ENCODE assay signal across 9 cellular contexts in the genomic region with DNA sequence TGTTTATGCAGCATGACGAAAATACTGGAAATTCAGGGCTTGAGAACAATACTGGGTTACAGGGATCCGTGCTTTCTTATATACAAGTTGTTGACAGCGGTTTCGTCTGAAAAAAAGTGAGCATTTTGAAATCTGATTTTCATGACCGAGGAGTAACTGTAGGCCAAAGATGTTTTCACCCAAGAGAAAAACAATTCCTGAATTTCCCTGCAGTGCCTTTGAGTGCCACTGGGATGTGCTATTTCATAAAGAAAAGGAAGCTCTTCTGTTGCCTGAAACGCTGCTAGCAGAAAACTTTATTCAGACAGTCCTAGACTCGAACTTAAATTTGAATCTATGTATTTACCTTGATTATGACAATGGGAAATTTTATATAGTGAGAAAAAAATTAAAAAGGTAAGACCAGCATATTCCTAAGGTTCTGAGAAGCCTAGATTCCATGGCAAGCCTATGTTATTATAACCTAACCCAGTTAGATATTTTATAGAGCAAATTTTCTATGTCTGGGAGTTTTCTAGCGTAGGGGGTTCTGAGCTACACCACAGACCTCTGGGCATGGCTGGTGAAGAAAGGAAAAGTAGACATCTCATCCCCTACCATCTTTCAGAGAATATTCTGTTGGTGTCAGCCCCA. TPM values are rescaled to one million over a fixed set of nuclear protein-coding genes. Genes with fewer than 3 reads are reported as not detected.
DNase-seq lines count a peak whose midpoint lies in the region; ATAC-seq and TF ChIP-seq lines count a peak whose summit lies in the region.
"Had no signal": no experiment of that assay in that cellular context is flagged by ENCODE, and none has a peak within 500 bp of the region (broad histone marks: within the 10 kb centered on the region; RNA-seq: fewer than 3 reads in every experiment).

No MANE protein-coding gene starts in this region.

- DNase-seq in COR-L47 (lab: John Stamatoyannopoulos, UW) (peak; percentile 36), KG1 (lab: John Stamatoyannopoulos, UW) (peak; percentile 51), RPMI7951 (ENCODE audit: low read depth) (peak; percentile 55), MCF 10A (ENCODE audit: unreplicated experiment) (peak; percentile 62), immature natural killer cell (peak; percentile 28 to 41 (median 32))
- DNase-seq in stimulated activated CD4-positive, alpha-beta T cell treated with anti-CD3 and anti-CD28 coated beads, Interleukin-15, amount 100 ng/mL, for 24 hours = peak; percentile 15

- CTCF ChIA-PET in MCF 10A (lab: Yijun Ruan, JAX) = interaction anchor here (0.7 to 9.7 kb wide), 43 partner anchors 8 to 1060 kb away, joined by 3 to 274 read pairs (median 3); partner anchors contain the start of gene C3orf33

- ATAC-seq in GM19023 (IDR thresholded peaks at IDR 0.05; ENCODE audit: unreplicated experiment) = peak; percentile 48
- ATAC-seq in HG03095 (IDR thresholded peaks at IDR 0.05; ENCODE audit: unreplicated experiment) = no peak

- H3K27me3 Mint-ChIP-seq in MCF 10A (ENCODE audit: insufficient read depth, unreplicated experiment) (peaks cover 8% of the 10 kb centered on the region), immature natural killer cell (ENCODE audit: low read depth in 3 of 3) (peaks cover under 1 to 3% (median 1%) of the 10 kb centered on the region in 3 donors)

- no TSS peak for BruUV-seq in MCF 10A (replicated peaks; lab: Mats Ljungman, UMichigan)

- H3K27ac Mint-ChIP-seq in MCF 10A (ENCODE audit: low read depth, unreplicated experiment) (no peak overlapping the region), immature natural killer cell (no peak overlapping the region)

- POLR2A ChIA-PET in MCF 10A (lab: Yijun Ruan, JAX) = interaction anchor here (0.6 to 1.0 kb wide), 4 partner anchors 276 to 1209 kb away, joined by 3 read pairs; no protein-coding TSS in a partner anchor

- H3K9me3 Mint-ChIP-seq in MCF 10A (ENCODE audit: unreplicated experiment) (no peaks in the 10 kb centered on the region), immature natural killer cell (no peaks in the 10 kb centered on the region)

- no peaks in the 10 kb centered on the region for H3K36me3 Mint-ChIP-seq in MCF 10A (ENCODE audit: insufficient read depth, unreplicated experiment)
- H3K36me3 Mint-ChIP-seq in immature natural killer cell = no peaks in the 10 kb centered on the region

- peak; percentile 78 for TF ChIP-seq CTCF in MCF 10A (IDR thresholded peaks at IDR 0.05; ENCODE audit: unreplicated experiment)

- no peak overlapping the region for H3K4me3 Mint-ChIP-seq in MCF 10A (ENCODE audit: unreplicated experiment)
- no peak overlapping the region for H3K4me3 Mint-ChIP-seq in immature natural killer cell

- intact Hi-C loops in MCF 10A (cut with micrococcal nuclease) = loop anchor here (1.0 to 5.0 kb wide), 9 partner anchors 138 to 1051 kb away; partner anchors contain the start of gene TIPARP

- H3K4me1 Mint-ChIP-seq in MCF 10A (ENCODE audit: insufficient read depth, unreplicated experiment) (no peaks in the 10 kb centered on the region), immature natural killer cell (no peaks in the 10 kb centered on the region)

RNA-seq across cellular contexts. Expression of gene KCNAB1, which starts 30.2 kb away (rescaled TPM):
- 0.29 and 0.96 TPM in 2 replicates for total RNA-seq in RPMI7951 (2014; rRNA removed; shearing (Covaris generic))
- 0.44 and 0.49 TPM in 2 replicates for total RNA-seq in MCF 10A (2022)
- polyA plus RNA-seq in immature natural killer cell = under 1 TPM; 0.06 to 0.37 (median 0.31) TPM
- total RNA-seq: activated CD8-positive, alpha-beta memory T cell treated with anti-CD3 and anti-CD28 coated beads for 36 hours had no signal
